In genomic region chr1:50969611-50970507, GRCh38 we compare ENCODE assay signal across 7 cellular contexts. TPM values are rescaled to one million over a fixed set of nuclear protein-coding genes. Genes with fewer than 3 reads are reported as not detected.
DNase-seq lines count a peak whose midpoint lies in the region; ATAC-seq, FAIRE-seq and TF ChIP-seq lines count a peak whose summit lies in the region.

CDKN2C (plus strand) TSS chr1:50970245; CDS start chr1:50970369, 124 bp downstream.

- peaks cover 4% of the 10 kb centered on the region for H3K4me1 ChIP-seq in astrocyte (ENCODE audit: insufficient read depth, low read length)
- H3K4me1 ChIP-seq in right cardiac atrium (ENCODE audit: control insufficient read depth, insufficient read depth, low read length) = no peaks in the 10 kb centered on the region
- H3K4me1 ChIP-seq in prostate gland (replicated peaks) = no peaks in the 10 kb centered on the region

- peak; percentile 40 for TF ChIP-seq POLR2A in prostate gland (IDR thresholded peaks at IDR 0.05)

- H3K4me2 ChIP-seq in astrocyte (ENCODE audit: low read length) = peak within 1 kb of the TSS; percentile 90

- peaks cover 52% of the 10 kb centered on the region for H3K27me3 Mint-ChIP-seq in astrocyte (ENCODE audit: low read depth, unreplicated experiment)

- H3K27ac Mint-ChIP-seq in astrocyte (ENCODE audit: unreplicated experiment) = peak within 1 kb of the TSS; percentile 44

- peak within 1 kb of the TSS; percentile 92 for H3K4me3 Mint-ChIP-seq in astrocyte (ENCODE audit: unreplicated experiment)

- H2AFZ ChIP-seq in astrocyte (ENCODE audit: low read depth, low read length) = peak within 1 kb of the TSS; percentile 86

- intact Hi-C loops in right cardiac atrium (cut with DNase I) = no loop called here
- intact Hi-C loops in prostate gland (cut with DNase I) = no loop called here

- peak within 1 kb of the TSS; percentile 79 for H3K27ac ChIP-seq in astrocyte (ENCODE audit: low read depth, low read length)
- H3K27ac ChIP-seq in right cardiac atrium (ENCODE audit: low read length) = peak within 1 kb of the TSS; percentile 89
- H3K27ac ChIP-seq in prostate gland = peak within 1 kb of the TSS; percentile 94 to 98

- no peaks in the 10 kb centered on the region for H3K36me3 Mint-ChIP-seq in astrocyte (ENCODE audit: low read depth, unreplicated experiment)

- H3K9me3 ChIP-seq in astrocyte (ENCODE audit: insufficient read depth, low read depth, low read length) (no peaks in the 10 kb centered on the region), right cardiac atrium (ENCODE audit: control insufficient read depth, low read length) (no peaks in the 10 kb centered on the region), prostate gland (no peaks in the 10 kb centered on the region)

- in situ Hi-C loops in GM13977 (cut with MboI; ENCODE audit: low pct_unique_long_range_greater_than_20kb, low sequenced_read_pairs, unreplicated experiment) = no loop called here

- peaks cover 6% of the 10 kb centered on the region for H3K4me1 Mint-ChIP-seq in astrocyte (ENCODE audit: low read depth, unreplicated experiment)

- ATAC-seq in HG02852 (IDR thresholded peaks at IDR 0.05; ENCODE audit: unreplicated experiment) = peak; percentile 33
- peak; percentile 48 to 51 for ATAC-seq in right cardiac atrium

- DNase-seq in GM13977 (ENCODE audit: low spot score) (peak; percentile 60), NCI-H1436 (lab: John Stamatoyannopoulos, UW) (peak; percentile 84), SW480 (ENCODE audit: low spot score) (peak; percentile 83), astrocyte (ENCODE audit: low read depth) (peak; percentile 88), right cardiac atrium (peak; percentile 70 to 92 (median 84)), prostate gland (ENCODE audit: low spot score) (peak; percentile 79)

- no peaks in the 10 kb centered on the region for H3K9me3 Mint-ChIP-seq in astrocyte (ENCODE audit: unreplicated experiment)

- FAIRE-seq in astrocyte (lab: Jason Lieb, UNC) = no peak

- no peaks in the 10 kb centered on the region for H4K20me1 ChIP-seq in astrocyte (ENCODE audit: insufficient read depth, low read length)

- peak within 1 kb of the TSS; percentile 82 for H3K4me3 ChIP-seq in astrocyte (ENCODE audit: insufficient read depth, low read depth, low read length)
- peak within 1 kb of the TSS; percentile 95 for H3K4me3 ChIP-seq in right cardiac atrium (ENCODE audit: low read length)
- peak within 1 kb of the TSS; percentile 67 to 79 for H3K4me3 ChIP-seq in prostate gland

- under 1% methylated on average over 44 of the region's 44 CpGs for WGBS in right cardiac atrium
- WGBS in prostate gland = 1% methylated on average over 44 of the region's 44 CpGs

- no peaks in the 10 kb centered on the region for H3K27me3 ChIP-seq in astrocyte (ENCODE audit: insufficient read depth, low read length)
- no peaks in the 10 kb centered on the region for H3K27me3 ChIP-seq in right cardiac atrium (ENCODE audit: control insufficient read depth, insufficient read depth)
- H3K27me3 ChIP-seq in prostate gland (replicated peaks; ENCODE audit: insufficient read depth) = no peaks in the 10 kb centered on the region

- TF ChIP-seq CTCF in GM13977 (IDR thresholded peaks at IDR 0.05; ENCODE audit: extremely low read depth, insufficient read depth, missing control alignments) (no peak), astrocyte (IDR thresholded peaks at IDR 0.05; ENCODE audit: insufficient read depth, low read depth, low read length) (no peak), prostate gland (IDR thresholded peaks at IDR 0.05) (no peak)

- no peaks in the 10 kb centered on the region for H3K36me3 ChIP-seq in astrocyte (ENCODE audit: insufficient read depth, low read length)
- H3K36me3 ChIP-seq in prostate gland = no peaks in the 10 kb centered on the region

- H3K79me2 ChIP-seq in astrocyte (ENCODE audit: insufficient read depth, low read length) = peaks cover 34% of the 10 kb centered on the region

- H3K9ac ChIP-seq in astrocyte (ENCODE audit: low read length) = peak within 1 kb of the TSS; percentile 84

RNA-seq across cellular contexts. Expression of gene CDKN2C, which starts in this region (rescaled TPM):
- 0.43 and 0.60 TPM in 2 replicates for total RNA-seq in astrocyte
- total RNA-seq in right cardiac atrium = 10 to 100 TPM in 3 of 4 donors, 1 to 10 TPM in 1; 9.5 to 24.9 (median 21.7) TPM
- polyA plus RNA-seq in right cardiac atrium = 25.5 TPM
- 1 to 10 TPM; 6.8 to 8.4 TPM for total RNA-seq in prostate gland

Comparison
In these comparisons a context has a peak if more than half of its experiments do, and no peak if none do; other contexts are left out.
1. Peak in every context shown above with its lines: DNase-seq, ATAC-seq, H3K4me3 ChIP-seq and H3K27ac ChIP-seq.
2. Peak in DNase-seq, H3K4me3 ChIP-seq, H3K27ac ChIP-seq, H3K9ac ChIP-seq and H3K4me2 ChIP-seq in astrocyte; RNA of the gene not detected or under 1 TPM.